Comparison of ENCODE assay signal across 8 cellular contexts in the genomic region with DNA sequence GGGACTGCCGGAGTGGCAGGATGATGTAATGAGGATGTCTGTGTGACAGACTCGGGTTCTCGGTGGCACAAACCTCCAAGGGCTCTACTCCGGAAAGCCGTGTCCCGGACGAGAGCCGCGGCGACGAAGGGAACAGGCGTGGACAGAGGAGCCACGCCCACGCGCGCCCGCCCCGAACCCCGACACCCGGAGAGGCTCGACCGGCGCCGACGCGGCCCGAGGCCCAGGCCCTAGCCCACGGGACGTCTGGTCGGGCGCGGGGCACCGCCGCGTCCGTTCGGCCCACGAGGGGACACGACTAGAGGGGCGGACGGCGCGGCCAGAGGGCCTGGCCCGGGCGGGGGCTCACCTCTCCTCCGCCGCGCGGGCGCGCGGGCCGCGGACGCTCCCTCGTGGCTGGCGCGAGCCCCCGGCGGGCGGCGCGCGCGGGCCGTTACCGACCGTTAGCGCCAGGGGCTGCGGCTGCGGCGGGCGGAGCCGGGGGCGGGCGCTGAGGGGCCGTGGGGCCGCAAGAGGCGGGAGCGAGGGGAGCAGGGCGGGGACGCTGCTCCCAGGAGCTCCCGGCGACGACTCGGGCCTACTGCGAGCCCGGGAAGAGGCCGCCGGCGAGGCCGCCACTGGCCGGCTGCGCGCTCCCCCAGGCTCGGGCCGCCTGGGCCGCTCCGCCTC. TPM values are rescaled to one million over a fixed set of nuclear protein-coding genes. Genes with fewer than 3 reads are reported as not detected.
DNase-seq lines count a peak whose midpoint lies in the region; ATAC-seq and TF ChIP-seq lines count a peak whose summit lies in the region.

No MANE protein-coding gene starts in this region.

- H3K36me3 ChIP-seq in trophoblast cell (ENCODE audit: control insufficient read depth in 1 of 2, insufficient read depth in 2 of 2, low read length in 2 of 2), result no peaks in the 10 kb centered on the region

- peak overlapping the region; percentile 72 for H2BK120ac ChIP-seq in trophoblast cell (ENCODE audit: insufficient read depth, low read length, poor library complexity)

- peak overlapping the region; percentile 74 for H3K27ac Mint-ChIP-seq in glutamatergic neuron (ENCODE audit: unreplicated experiment)

- H3K79me1 ChIP-seq in trophoblast cell (ENCODE audit: low read length), result peaks cover 3% of the 10 kb centered on the region

- no peak overlapping the region for H2BK5ac ChIP-seq in trophoblast cell (ENCODE audit: low read depth, low read length, poor library complexity)

- H3K4ac ChIP-seq in trophoblast cell (ENCODE audit: low read depth, low read length), result no peak overlapping the region

- peak overlapping the region; percentile 99 for H2AFZ ChIP-seq in trophoblast cell (ENCODE audit: insufficient read depth, low read length, poor library complexity)

- peaks cover 15% of the 10 kb centered on the region for H3K27me3 Mint-ChIP-seq in glutamatergic neuron (ENCODE audit: unreplicated experiment)

- peaks cover 16 to 19% of the 10 kb centered on the region in 2 experiments for H3K4me1 ChIP-seq in trophoblast cell (ENCODE audit: control insufficient read depth in 1 of 2, insufficient read depth in 2 of 2, low read length in 2 of 2)

- H3K27me3 ChIP-seq in trophoblast cell (ENCODE audit: insufficient read depth, low read length), result peaks cover 43% of the 10 kb centered on the region

- H3K4me2 ChIP-seq in trophoblast cell (ENCODE audit: low read length), result peak overlapping the region; percentile 96

- peak overlapping the region; percentile 68 for H3K14ac ChIP-seq in trophoblast cell (ENCODE audit: low read length)

- no peak overlapping the region for H3K9ac ChIP-seq in trophoblast cell (ENCODE audit: low read length)

- H3K79me2 ChIP-seq in trophoblast cell (ENCODE audit: control insufficient read depth, insufficient read depth, low read length, poor library complexity), result peaks cover 2% of the 10 kb centered on the region

- no peak overlapping the region for H4K12ac ChIP-seq in trophoblast cell (ENCODE audit: low read depth, low read length)

- in situ Hi-C loops in GM13976 (cut with MboI; ENCODE audit: low sequenced_read_pairs, unreplicated experiment), result loop anchor here (25.0 kb wide), 1 partner anchor 641 kb away; a partner anchor contains a TSS

- peaks cover 11% of the 10 kb centered on the region for H3K4me1 Mint-ChIP-seq in glutamatergic neuron (ENCODE audit: low read depth, unreplicated experiment)

- no CpG with 5 or more reads among the region's 99 CpGs for WGBS in trophoblast cell (ENCODE audit: extremely low coverage, insufficient coverage, insufficient read length)

- TF ChIP-seq CTCF in AG09309 (IDR thresholded peaks at IDR 0.05; ENCODE audit: control insufficient read depth, insufficient read depth, low read depth, low read length, missing control alignments) (no peak), GM13976 (IDR thresholded peaks at IDR 0.05; ENCODE audit: borderline replicate concordance, control extremely low read depth, extremely low read depth, insufficient read depth, missing control alignments) (no peak), glutamatergic neuron (IDR thresholded peaks at IDR 0.05; ENCODE audit: partially characterized antibody, unreplicated experiment) (no peak)

- H4K91ac ChIP-seq in trophoblast cell (ENCODE audit: low read depth, low read length), result peak overlapping the region; percentile 77

- no peaks in the 10 kb centered on the region for H3K36me3 Mint-ChIP-seq in glutamatergic neuron (ENCODE audit: unreplicated experiment)

- H3K23ac ChIP-seq in trophoblast cell (ENCODE audit: low read length), result no peak overlapping the region

- peak; percentile 37 for ATAC-seq in HG02840 (IDR thresholded peaks at IDR 0.05; ENCODE audit: low FRiP score, unreplicated experiment)

- H2AK5ac ChIP-seq in trophoblast cell (ENCODE audit: low read length), result no peak overlapping the region

- peaks cover 7% of the 10 kb centered on the region for H3K9me3 ChIP-seq in trophoblast cell (ENCODE audit: insufficient read depth, low read depth, low read length)

- DNase-seq in AG09309 (ENCODE audit: low read depth) (no peak), GM13976 (ENCODE audit: low spot score) (peak; percentile 38), NCI-H1105 (lab: John Stamatoyannopoulos, UW) (peak; percentile 91), glutamatergic neuron (peak; percentile 59), trophoblast cell (peak; percentile 18 to 19), NCI-H187 treated with DMSO at 0.1 percent for 48 hours (lab: John Stamatoyannopoulos, UW) (no peak)
- DNase-seq in activated CD8-positive, alpha-beta memory T cell treated with anti-CD3 and anti-CD28 coated beads, Interleukin-2, amount 50 U/mL, for 48 hours, result peak; percentile 71

- peak overlapping the region; percentile 58 for H4K8ac ChIP-seq in trophoblast cell (ENCODE audit: low read depth, low read length)

- peak overlapping the region; percentile 33 for H3K27ac ChIP-seq in trophoblast cell (ENCODE audit: low read depth, low read length)

- peaks cover 9% of the 10 kb centered on the region for H3K9me3 Mint-ChIP-seq in glutamatergic neuron (ENCODE audit: unreplicated experiment)

- H3K4me3 ChIP-seq in AG09309 (ENCODE audit: control insufficient read depth, low read depth, low read length) (peak overlapping the region; percentile 79), trophoblast cell (ENCODE audit: low read depth, low read length) (peak overlapping the region; percentile 89)

- peak overlapping the region; percentile 89 for H3K4me3 Mint-ChIP-seq in glutamatergic neuron (ENCODE audit: unreplicated experiment)

- peak overlapping the region; percentile 50 for H2BK12ac ChIP-seq in trophoblast cell (ENCODE audit: low read length)

- H3K18ac ChIP-seq in trophoblast cell (ENCODE audit: low read length), result peak overlapping the region; percentile 72

RNA-seq across cellular contexts. Expression of a gene that starts 2.1 kb away (rescaled TPM):
- 4.7 TPM for total RNA-seq in glutamatergic neuron (ENCODE audit: unreplicated experiment)
- polyA plus RNA-seq in trophoblast cell (2013), result 0.17 and 0.31 TPM in 2 replicates

Comparison
In these comparisons a context has a peak if more than half of its experiments do, and no peak if none do; other contexts are left out.
1. DNase-seq: peak in GM13976 (single experiment), NCI-H1105 (single experiment), activated CD8-positive, alpha-beta memory T cell treated with anti-CD3 and anti-CD28 coated beads, Interleukin-2, amount 50 U/mL, for 48 hours (single experiment), glutamatergic neuron (single experiment) and trophoblast cell (2 of 2); none in AG09309 (single experiment) and NCI-H187 treated with DMSO at 0.1 percent for 48 hours (single experiment).